18 cellular contexts compared by ENCODE assay signal in the genomic region with DNA sequence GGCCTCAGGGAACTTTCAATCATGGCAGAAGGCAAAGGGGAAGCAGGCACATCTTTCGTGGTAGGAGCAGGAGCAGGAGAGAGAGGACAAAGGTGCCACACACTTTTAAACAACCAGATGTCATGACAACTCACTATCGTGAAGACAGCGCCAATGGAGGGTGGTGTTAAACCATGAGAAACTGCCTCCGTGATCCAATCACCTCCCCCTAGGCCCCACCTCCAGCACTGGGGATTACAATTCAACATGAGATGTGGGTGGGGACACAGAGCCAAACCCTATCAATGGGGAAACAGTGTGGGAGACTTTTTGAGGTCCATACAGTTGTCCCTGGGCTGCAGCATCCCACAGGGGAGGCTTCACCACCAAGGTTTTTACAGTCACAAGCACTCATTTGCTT.
"Had no signal": no experiment of that assay in that cellular context is flagged by ENCODE, and none has a peak within 500 bp of the region (broad histone marks: within the 10 kb centered on the region; RNA-seq: fewer than 3 reads in every experiment).

No MANE protein-coding gene starts in this region.

- H3K27me3 ChIP-seq: foreskin keratinocyte, pancreas, tibial artery, upper lobe of left lung, vagina had no signal

- H3K36me3 ChIP-seq: pancreas, upper lobe of left lung, vagina had no signal

- FAIRE-seq: endothelial cell of umbilical vein, pancreas had no signal

- H3K4me3 Mint-ChIP-seq: endodermal cell, natural killer cell had no signal

- H3K27ac Mint-ChIP-seq: endodermal cell, natural killer cell, progenitor cell of endocrine pancreas had no signal

- ATAC-seq: foreskin keratinocyte, natural killer cell, pancreas, right cardiac atrium had no signal

- DNase-seq: effector CD4-positive, alpha-beta T cell; endodermal cell; erythroblast; foreskin keratinocyte; natural killer cell; occipital lobe; pancreas; right cardiac atrium; stimulated activated CD4-positive, alpha-beta T cell treated with anti-CD3 and anti-CD28 coated beads, Interleukin-2, amount 100 ng/mL, for 48 hours; stimulated activated naive CD4-positive, alpha-beta T cell treated with Interleukin-2 at 50 U/mL for 16 hours; tibial artery; upper lobe of left lung had no signal

- H3K9me3 ChIP-seq: mucosa of descending colon, pancreas, tibial artery, upper lobe of left lung, vagina had no signal

- H3K27ac ChIP-seq: coronary artery, foreskin keratinocyte, pancreas, tibial artery, vagina had no signal

- H3K9me3 Mint-ChIP-seq: endodermal cell, natural killer cell had no signal

- H3K4me1 Mint-ChIP-seq: natural killer cell had no signal

- H3K4me3 ChIP-seq: coronary artery, mucosa of descending colon, pancreas, smooth muscle cell, tibial artery, upper lobe of left lung, vagina had no signal
